In genomic region chr9:110768887-110769286, GRCh38 we compare ENCODE assay signal across 18 cellular contexts.
DNase-seq lines count a peak whose midpoint lies in the region; ATAC-seq and TF ChIP-seq lines count a peak whose summit lies in the region.
"Had no signal": no experiment of that assay in that cellular context is flagged by ENCODE, and none has a peak within 500 bp of the region (broad histone marks: within the 10 kb centered on the region; RNA-seq: fewer than 3 reads in every experiment).

No MANE protein-coding gene starts in this region.

- peaks cover 9% of the 10 kb centered on the region for H3K9me3 Mint-ChIP-seq in osteocyte (ENCODE audit: unreplicated experiment)
- no peaks in the 10 kb centered on the region for H3K9me3 Mint-ChIP-seq in activated CD8-positive, alpha-beta T cell treated with anti-CD3 and anti-CD28 coated beads, Interleukin-2, amount 10 ng/mL, durations not matched to agents 7 days and 5 days (ENCODE audit: insufficient read depth)

- CTCF ChIA-PET in activated CD8-positive, alpha-beta T cell treated with anti-CD3 and anti-CD28 coated beads, Interleukin-2, amount 10 ng/mL, durations not matched to agents 7 days and 5 days (lab: Charles Lee): no interaction called here

- H3K27me3 Mint-ChIP-seq in osteocyte (ENCODE audit: unreplicated experiment): no peaks in the 10 kb centered on the region
- no peaks in the 10 kb centered on the region for H3K27me3 Mint-ChIP-seq in activated CD8-positive, alpha-beta T cell treated with anti-CD3 and anti-CD28 coated beads, Interleukin-2, amount 10 ng/mL, durations not matched to agents 7 days and 5 days (ENCODE audit: low read depth)

- no peak for TF ChIP-seq CTCF in osteocyte (IDR thresholded peaks at IDR 0.05)

- H3K4me1 ChIP-seq in right cardiac atrium (ENCODE audit: control insufficient read depth, insufficient read depth, low read length): no peaks in the 10 kb centered on the region

- DNase-seq in Right ventricle myocardium superior (no peak), right cardiac atrium (no peak), OCI-M1 (lab: John Stamatoyannopoulos, UW) (peak; percentile 41), caudate nucleus (lab: John Stamatoyannopoulos, UW) (no peak), osteocyte (ENCODE audit: extremely low spot score, unreplicated experiment) (no peak), cortex of kidney (lab: John Stamatoyannopoulos, UW) (no peak)
- no peak for DNase-seq in activated CD8-positive, alpha-beta T cell treated with anti-CD3 and anti-CD28 coated beads, Interleukin-2, amount 10 ng/mL, durations not matched to agents 7 days and 5 days
- DNase-seq: C1 segment of cervical spinal cord, DND-41, NCI-H1092 treated with DMSO at 0.1 percent for 48 hours, NCI-H510A treated with DMSO at 0.1 percent for 48 hours, SHP77 treated with DMSO at 0.1 percent for 48 hours had no signal

- intact Hi-C loops in Right ventricle myocardium superior (cut with DNase I): no loop called here
- intact Hi-C loops in right cardiac atrium (cut with DNase I): no loop called here

- no peaks in the 10 kb centered on the region for H3K27me3 ChIP-seq in right cardiac atrium (ENCODE audit: control insufficient read depth, insufficient read depth)

- no peak overlapping the region for H3K27ac ChIP-seq in right cardiac atrium (ENCODE audit: low read length)
- H3K27ac ChIP-seq in caudate nucleus (ENCODE audit: low read depth, low read length): peak overlapping the region; percentile 19
- H3K27ac ChIP-seq in temporal lobe (ENCODE audit: low read depth, low read length): peak overlapping the region; percentile 25
- H3K27ac ChIP-seq: A549 had no signal

- H3K4me3 Mint-ChIP-seq in osteocyte (ENCODE audit: unreplicated experiment): no peak overlapping the region
- no peak overlapping the region for H3K4me3 Mint-ChIP-seq in activated CD8-positive, alpha-beta T cell treated with anti-CD3 and anti-CD28 coated beads, Interleukin-2, amount 10 ng/mL, durations not matched to agents 7 days and 5 days

- WGBS in right cardiac atrium: 40% methylated on average over 2 of the region's 2 CpGs

- no peak overlapping the region for H3K4me3 ChIP-seq in right cardiac atrium (ENCODE audit: low read length)
- H3K4me3 ChIP-seq: A549, GM12878, GM23248, K562 had no signal

- H3K36me3 Mint-ChIP-seq in osteocyte (ENCODE audit: unreplicated experiment): peaks cover 2% of the 10 kb centered on the region
- no peaks in the 10 kb centered on the region for H3K36me3 Mint-ChIP-seq in activated CD8-positive, alpha-beta T cell treated with anti-CD3 and anti-CD28 coated beads, Interleukin-2, amount 10 ng/mL, durations not matched to agents 7 days and 5 days (ENCODE audit: low read depth)

- POLR2A ChIA-PET in activated CD8-positive, alpha-beta T cell treated with anti-CD3 and anti-CD28 coated beads, Interleukin-2, amount 10 ng/mL, durations not matched to agents 7 days and 5 days (lab: Charles Lee): no interaction called here

- peak; percentile 46 for ATAC-seq in Right ventricle myocardium superior (ENCODE audit: poor library complexity)
- ATAC-seq in right cardiac atrium: no peak
- ATAC-seq in activated CD8-positive, alpha-beta T cell treated with anti-CD3 and anti-CD28 coated beads, Interleukin-2, amount 10 ng/mL, durations not matched to agents 7 days and 5 days: no peak
- ATAC-seq: A549, HCT116, K562 had no signal

- H3K4me1 Mint-ChIP-seq in osteocyte (ENCODE audit: unreplicated experiment): peaks cover 24% of the 10 kb centered on the region
- no peaks in the 10 kb centered on the region for H3K4me1 Mint-ChIP-seq in activated CD8-positive, alpha-beta T cell treated with anti-CD3 and anti-CD28 coated beads, Interleukin-2, amount 10 ng/mL, durations not matched to agents 7 days and 5 days (ENCODE audit: low read depth)

- H3K9me3 ChIP-seq in right cardiac atrium (ENCODE audit: control insufficient read depth, low read length): no peaks in the 10 kb centered on the region
- H3K9me3 ChIP-seq: A549 had no signal

- no peak overlapping the region for H3K27ac Mint-ChIP-seq in osteocyte (ENCODE audit: unreplicated experiment)
- no peak overlapping the region for H3K27ac Mint-ChIP-seq in activated CD8-positive, alpha-beta T cell treated with anti-CD3 and anti-CD28 coated beads, Interleukin-2, amount 10 ng/mL, durations not matched to agents 7 days and 5 days
